17 cellular contexts compared by ENCODE assay signal in the genomic region with DNA sequence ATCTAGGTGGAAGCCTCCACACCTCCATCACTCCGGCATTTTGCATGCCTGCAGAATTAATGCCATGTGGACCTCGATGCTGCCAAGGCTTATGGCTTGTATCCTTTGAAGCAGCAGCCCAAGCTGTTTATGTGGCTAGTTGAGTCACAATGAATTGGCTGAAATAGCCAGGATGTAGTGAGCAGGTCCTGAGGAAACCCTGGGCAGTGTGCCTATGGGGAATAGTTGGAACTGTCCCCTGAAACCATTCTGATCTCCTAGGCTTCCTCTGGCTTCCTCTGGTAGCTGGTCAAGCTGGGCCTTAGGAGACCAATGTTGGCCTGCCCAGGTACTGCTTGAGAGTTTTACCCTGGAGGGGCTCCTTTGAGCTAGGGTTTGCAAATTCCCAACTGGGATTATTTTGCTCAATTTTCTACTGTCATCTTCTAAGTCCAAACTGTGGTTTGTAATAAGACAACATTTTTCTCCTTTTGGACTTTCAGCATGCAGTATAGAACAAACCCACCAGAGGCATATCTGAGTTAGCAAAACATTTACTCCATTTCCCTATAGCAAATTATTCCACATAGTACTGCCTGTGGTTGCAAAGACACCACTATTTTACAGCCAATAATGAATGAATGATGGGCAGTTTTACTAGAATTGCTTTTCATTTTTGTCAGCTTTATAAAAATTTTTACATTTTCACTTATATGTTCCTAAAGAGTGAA.
A peak's percentile ranks its signal among the peaks of the same experiment; 100 is the strongest.
DNase-seq lines count a peak whose midpoint lies in the region; TF ChIP-seq lines count a peak whose summit lies in the region.
"Had no signal": no experiment of that assay in that cellular context is flagged by ENCODE, and none has a peak within 500 bp of the region (broad histone marks: within the 10 kb centered on the region; RNA-seq: fewer than 3 reads in every experiment).

No MANE protein-coding gene starts in this region.

- H3K27ac Mint-ChIP-seq in CD14-positive monocyte = no peak overlapping the region
- H3K27ac Mint-ChIP-seq: activated T-helper 1 cell treated with anti-CD3 and anti-CD28 coated beads, Interleukin-12 subunit alpha, Interleukin-12 subunit beta, Interleukin-2, Interleukin-4 antibody, amounts not matched to agents 30 ng/mL and 10 ng/mL and 1 ng/mL, durations not matched to agents 14 hours and 24 hours and 36 hours had no signal

- H3K36me3 ChIP-seq in cardiac muscle cell (no peaks in the 10 kb centered on the region), right atrium auricular region (no peaks in the 10 kb centered on the region)
- H3K36me3 ChIP-seq: colonic mucosa had no signal

- in situ Hi-C loops in SK-MEL-5 (cut with HindIII; ENCODE audit: low pct_unique_long_range_greater_than_20kb, low sequenced_read_pairs) = no loop called here

- H3K27me3 ChIP-seq in cardiac muscle cell = no peaks in the 10 kb centered on the region
- H3K27me3 ChIP-seq in right atrium auricular region = no peaks in the 10 kb centered on the region
- H3K27me3 ChIP-seq: colonic mucosa, spleen had no signal

- H3K4me1 Mint-ChIP-seq in CD14-positive monocyte = peaks cover 7% of the 10 kb centered on the region

- no peaks in the 10 kb centered on the region for H3K4me1 ChIP-seq in cardiac muscle cell (ENCODE audit: low read depth)
- no peaks in the 10 kb centered on the region for H3K4me1 ChIP-seq in right atrium auricular region
- H3K4me1 ChIP-seq: colonic mucosa had no signal

- H3K4me3 ChIP-seq in cardiac muscle cell = no peak overlapping the region
- no peak overlapping the region for H3K4me3 ChIP-seq in right atrium auricular region
- H3K4me3 ChIP-seq: colonic mucosa, spleen had no signal

- no peak overlapping the region for H3K4me3 Mint-ChIP-seq in CD14-positive monocyte
- H3K4me3 Mint-ChIP-seq: activated T-helper 1 cell treated with anti-CD3 and anti-CD28 coated beads, Interleukin-12 subunit alpha, Interleukin-12 subunit beta, Interleukin-2, Interleukin-4 antibody, amounts not matched to agents 30 ng/mL and 10 ng/mL and 1 ng/mL, durations not matched to agents 14 hours and 24 hours and 36 hours had no signal

- DNase-seq in cardiac muscle cell (ENCODE audit: low read depth in 1 of 2, low spot score in 1 of 2) (peak in 1 of 2 donors; percentile 37), right atrium auricular region (ENCODE audit: low spot score) (no peak), SK-MEL-5 (ENCODE audit: low read depth, low spot score) (peak; percentile 5), fibroblast of peridontal ligament (ENCODE audit: extremely low read depth) (peak; percentile 83), CD14-positive monocyte (ENCODE audit: low spot score) (no peak), foreskin melanocyte (no peak), dermis blood vessel endothelial cell (no peak)
- DNase-seq in activated T-cell treated with anti-CD3 and anti-CD28 coated beads, Interleukin-2, amount 50 U/mL, for 48 hours = no peak
- DNase-seq: activated CD4-positive, alpha-beta T cell treated with anti-CD3 and anti-CD28 coated beads, Interleukin-2, amount 50 U/mL, for 1 hour; colonic mucosa; NCI-H345; posterior cingulate gyrus; spleen; stimulated activated naive CD4-positive, alpha-beta T cell; T-helper 9 cell; trophoblast cell had no signal

- TF ChIP-seq CTCF in cardiac muscle cell (IDR thresholded peaks at IDR 0.05; ENCODE audit: low read depth, low read length) (peak; percentile 32), right atrium auricular region (IDR thresholded peaks at IDR 0.05) (no peak), CD14-positive monocyte (IDR thresholded peaks at IDR 0.05) (no peak)

- intact Hi-C loops in CD14-positive monocyte (cut with micrococcal nuclease) = no loop called here

- H3K9me3 ChIP-seq in cardiac muscle cell (ENCODE audit: low read depth) (no peaks in the 10 kb centered on the region), right atrium auricular region (peaks cover 0 to 6% of the 10 kb centered on the region in 2 donors)
- H3K9me3 ChIP-seq: colonic mucosa had no signal

- H3K36me3 Mint-ChIP-seq in CD14-positive monocyte = no peaks in the 10 kb centered on the region

- H3K27ac ChIP-seq in cardiac muscle cell (no peak overlapping the region), right atrium auricular region (no peak overlapping the region)
- H3K27ac ChIP-seq: colonic mucosa, spleen had no signal

- peaks cover 0 to 2% (median 2%) of the 10 kb centered on the region in 7 donors for H3K9me3 Mint-ChIP-seq in CD14-positive monocyte

- H3K27me3 Mint-ChIP-seq in CD14-positive monocyte (ENCODE audit: low read depth in 3 of 3) = no peaks in the 10 kb centered on the region

Comparison
In these comparisons a context has a peak if more than half of its experiments do, and no peak if none do; other contexts are left out.
1. DNase-seq: peak in SK-MEL-5 (single experiment) and fibroblast of peridontal ligament (single experiment); none in right atrium auricular region (single experiment), activated T-cell treated with anti-CD3 and anti-CD28 coated beads, Interleukin-2, amount 50 U/mL, for 48 hours (0 of 2), CD14-positive monocyte (single experiment), foreskin melanocyte (single experiment) and dermis blood vessel endothelial cell (single experiment).